In the genomic region with DNA sequence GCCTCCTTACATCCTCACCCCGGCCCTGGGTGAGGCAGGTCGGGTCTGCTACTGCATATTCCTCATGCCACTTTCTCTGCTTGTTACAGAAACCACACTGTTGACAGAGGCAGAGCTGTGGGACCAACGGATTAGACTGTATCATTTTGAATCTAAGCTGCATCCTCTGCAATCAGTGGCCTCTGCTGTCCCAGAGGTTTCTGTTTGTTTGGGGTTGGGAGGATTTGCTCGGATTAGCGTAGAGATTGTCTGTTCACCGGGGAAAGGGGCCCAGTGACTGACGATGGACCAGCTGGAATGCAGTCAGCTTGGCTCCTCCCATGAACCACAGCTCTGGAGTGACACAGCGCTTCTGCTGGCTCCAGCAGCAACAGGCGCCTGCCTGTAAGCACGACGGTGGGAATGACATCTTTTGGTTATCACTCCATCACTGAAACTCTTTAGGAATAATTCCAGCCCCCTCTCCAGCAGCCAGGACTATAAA, we compare ENCODE assay signal across 8 cellular contexts. TPM values are rescaled to one million over a fixed set of nuclear protein-coding genes. Genes with fewer than 3 reads are reported as not detected.
DNase-seq lines count a peak whose midpoint lies in the region; ATAC-seq and TF ChIP-seq lines count a peak whose summit lies in the region.

No MANE protein-coding gene starts in this region.

- no peak for TF ChIP-seq RAD21 in SK-N-SH (IDR thresholded peaks at IDR 0.05; ENCODE audit: low read length)

- H4K20me1 ChIP-seq in SK-N-SH (ENCODE audit: insufficient read depth), result no peaks in the 10 kb centered on the region

- no peaks in the 10 kb centered on the region for H3K9me2 ChIP-seq in SK-N-SH

- H3K4me1 ChIP-seq in SK-N-SH (ENCODE audit: control insufficient read depth in 1 of 2, insufficient read depth in 2 of 2, low read depth in 1 of 2, low read length in 1 of 2) (peaks cover 4 to 39% of the 10 kb centered on the region in 2 experiments), left ventricle myocardium inferior (peaks cover 26% of the 10 kb centered on the region)

- peaks cover 29% of the 10 kb centered on the region for H3F3A ChIP-seq in SK-N-SH (replicated peaks; ENCODE audit: insufficient read depth)

- in situ Hi-C loops in GM13977 (cut with MboI; ENCODE audit: low pct_unique_long_range_greater_than_20kb, low sequenced_read_pairs, unreplicated experiment), result no loop called here

- POLR2A ChIA-PET in SK-N-SH (lab: Yijun Ruan, JAX), result no interaction called here

- 6% methylated on average over 11 of the region's 11 CpGs for WGBS in SK-N-SH (ENCODE audit: low lambda C conversion rate)

- peak overlapping the region; percentile 86; the same call in 1 of the 2 replicates for H2AFZ ChIP-seq in SK-N-SH (ENCODE audit: low read depth)

- H3K27ac ChIP-seq in SK-N-SH (ENCODE audit: low read depth in 2 of 2, low read length in 1 of 2), result peak overlapping the region in 1 of 2 experiments; percentile 85; a peak in 2 of 4 replicates
- H3K27ac ChIP-seq in left ventricle myocardium inferior (replicated peaks), result peak overlapping the region; percentile 81

- DNase-seq in H4 (ENCODE audit: low spot score), result peak; percentile 91
- DNase-seq in SK-N-SH, result peak; percentile 44
- DNase-seq in left ventricle myocardium inferior, result peak; percentile 72
- peak; percentile 76 for DNase-seq in retina
- no peak for DNase-seq in GM13977 (ENCODE audit: low spot score)
- no peak for DNase-seq in activated T-cell treated with anti-CD3 and anti-CD28 coated beads, Interleukin-2, amount 50 U/mL, for 1 hour

- no peaks in the 10 kb centered on the region for H3K36me3 ChIP-seq in SK-N-SH (replicated peaks in 1 of 2; ENCODE audit: control insufficient read depth in 1 of 2, insufficient read depth in 2 of 2, low read length in 1 of 2)
- H3K36me3 ChIP-seq in left ventricle myocardium inferior, result no peaks in the 10 kb centered on the region

- TF ChIP-seq EP300 in SK-N-SH (IDR thresholded peaks at IDR 0.05; ENCODE audit: borderline replicate concordance in 1 of 2, low read depth in 1 of 2, low read length in 1 of 2), result peak in 1 of 2 experiments; percentile 73; a peak in 2 of 4 replicates

- H3K9ac ChIP-seq in SK-N-SH, result peak overlapping the region; percentile 58; the same call in 1 of the 2 replicates

- H3K4me3 ChIP-seq in SK-N-SH (ENCODE audit: low read depth in 2 of 2, low read length in 1 of 2), result no peak overlapping the region
- no peak overlapping the region for H3K4me3 ChIP-seq in left ventricle myocardium inferior

- no peaks in the 10 kb centered on the region for H3K79me2 ChIP-seq in SK-N-SH (ENCODE audit: insufficient read depth)

- H3K9me3 ChIP-seq in SK-N-SH, result no peaks in the 10 kb centered on the region
- H3K9me3 ChIP-seq in left ventricle myocardium inferior (replicated peaks), result no peaks in the 10 kb centered on the region

- CTCF ChIA-PET in SK-N-SH (lab: Yijun Ruan, JAX), result interaction anchor here (0.7 to 0.8 kb wide), 2 partner anchors 417 to 435 kb away, joined by 3 read pairs; no protein-coding TSS in a partner anchor

- peak overlapping the region; percentile 64 for H3K4me2 ChIP-seq in SK-N-SH

- intact Hi-C loops in left ventricle myocardium inferior (cut with micrococcal nuclease), result no loop called here

- TF ChIP-seq CTCF in SK-N-SH (IDR thresholded peaks at IDR 0.05) (no peak), left ventricle myocardium inferior (IDR thresholded peaks at IDR 0.05; ENCODE audit: borderline replicate concordance) (peak; percentile 12), GM13977 (IDR thresholded peaks at IDR 0.05; ENCODE audit: extremely low read depth, insufficient read depth, missing control alignments) (no peak)

- H3K27me3 ChIP-seq in SK-N-SH (ENCODE audit: insufficient read depth), result no peaks in the 10 kb centered on the region
- H3K27me3 ChIP-seq in left ventricle myocardium inferior (ENCODE audit: low read depth), result no peaks in the 10 kb centered on the region

- ATAC-seq in HG03565 (IDR thresholded peaks at IDR 0.05; ENCODE audit: unreplicated experiment) (no peak), GM19467 (IDR thresholded peaks at IDR 0.05; ENCODE audit: unreplicated experiment) (no peak)

TF ChIP-seq in SK-N-SH, 30 proteins besides CTCF, POLR2A, EP300 and RAD21 (continues in another document):
- TF ChIP-seq NRF1 (IDR thresholded peaks at IDR 0.05; ENCODE audit: low read depth, low read length), result no peak
- no peak for TF ChIP-seq RCOR1 (IDR thresholded peaks at IDR 0.05; ENCODE audit: low read length)
- TF ChIP-seq ELF1 (IDR thresholded peaks at IDR 0.05), result no peak
- TF ChIP-seq, protein P1, sequence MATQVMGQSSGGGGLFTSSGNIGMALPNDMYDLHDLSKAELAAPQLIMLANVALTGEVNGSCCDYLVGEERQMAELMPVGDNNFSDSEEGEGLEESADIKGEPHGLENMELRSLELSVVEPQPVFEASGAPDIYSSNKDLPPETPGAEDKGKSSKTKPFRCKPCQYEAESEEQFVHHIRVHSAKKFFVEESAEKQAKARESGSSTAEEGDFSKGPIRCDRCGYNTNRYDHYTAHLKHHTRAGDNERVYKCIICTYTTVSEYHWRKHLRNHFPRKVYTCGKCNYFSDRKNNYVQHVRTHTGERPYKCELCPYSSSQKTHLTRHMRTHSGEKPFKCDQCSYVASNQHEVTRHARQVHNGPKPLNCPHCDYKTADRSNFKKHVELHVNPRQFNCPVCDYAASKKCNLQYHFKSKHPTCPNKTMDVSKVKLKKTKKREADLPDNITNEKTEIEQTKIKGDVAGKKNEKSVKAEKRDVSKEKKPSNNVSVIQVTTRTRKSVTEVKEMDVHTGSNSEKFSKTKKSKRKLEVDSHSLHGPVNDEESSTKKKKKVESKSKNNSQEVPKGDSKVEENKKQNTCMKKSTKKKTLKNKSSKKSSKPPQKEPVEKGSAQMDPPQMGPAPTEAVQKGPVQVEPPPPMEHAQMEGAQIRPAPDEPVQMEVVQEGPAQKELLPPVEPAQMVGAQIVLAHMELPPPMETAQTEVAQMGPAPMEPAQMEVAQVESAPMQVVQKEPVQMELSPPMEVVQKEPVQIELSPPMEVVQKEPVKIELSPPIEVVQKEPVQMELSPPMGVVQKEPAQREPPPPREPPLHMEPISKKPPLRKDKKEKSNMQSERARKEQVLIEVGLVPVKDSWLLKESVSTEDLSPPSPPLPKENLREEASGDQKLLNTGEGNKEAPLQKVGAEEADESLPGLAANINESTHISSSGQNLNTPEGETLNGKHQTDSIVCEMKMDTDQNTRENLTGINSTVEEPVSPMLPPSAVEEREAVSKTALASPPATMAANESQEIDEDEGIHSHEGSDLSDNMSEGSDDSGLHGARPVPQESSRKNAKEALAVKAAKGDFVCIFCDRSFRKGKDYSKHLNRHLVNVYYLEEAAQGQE (IDR thresholded peaks at IDR 0.05; ENCODE audit: low read depth, low read length), result 0 out of 2 replicates have a peak, but pooled peaks have one; percentile 23
- peak; percentile 55; the same call in 1 of the 2 replicates for TF ChIP-seq NFIC (IDR thresholded peaks at IDR 0.05; ENCODE audit: borderline replicate concordance)
- no peak for TF ChIP-seq RFX5 (IDR thresholded peaks at IDR 0.05; ENCODE audit: low read length)
- TF ChIP-seq RXRA (IDR thresholded peaks at IDR 0.05; ENCODE audit: borderline replicate concordance, low read depth), result peak; percentile 26; the same call in 1 of the 2 replicates
- TF ChIP-seq TCF12 (IDR thresholded peaks at IDR 0.05), result peak; percentile 76
- TF ChIP-seq JUND (IDR thresholded peaks at IDR 0.05), result peak; percentile 45; the same call in 1 of the 2 replicates
- TF ChIP-seq, protein P2, sequence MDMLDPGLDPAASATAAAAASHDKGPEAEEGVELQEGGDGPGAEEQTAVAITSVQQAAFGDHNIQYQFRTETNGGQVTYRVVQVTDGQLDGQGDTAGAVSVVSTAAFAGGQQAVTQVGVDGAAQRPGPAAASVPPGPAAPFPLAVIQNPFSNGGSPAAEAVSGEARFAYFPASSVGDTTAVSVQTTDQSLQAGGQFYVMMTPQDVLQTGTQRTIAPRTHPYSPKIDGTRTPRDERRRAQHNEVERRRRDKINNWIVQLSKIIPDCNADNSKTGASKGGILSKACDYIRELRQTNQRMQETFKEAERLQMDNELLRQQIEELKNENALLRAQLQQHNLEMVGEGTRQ (IDR thresholded peaks at IDR 0.05; ENCODE audit: borderline replicate concordance, low read depth, low read length), result no peak
- TF ChIP-seq FOSL2 (IDR thresholded peaks at IDR 0.05; ENCODE audit: borderline replicate concordance, low read depth), result peak; percentile 34
- peak; percentile 31; the same call in 1 of the 2 replicates for TF ChIP-seq SIN3A (IDR thresholded peaks at IDR 0.05; ENCODE audit: borderline replicate concordance, low read depth, low read length)
- TF ChIP-seq, protein P3, sequence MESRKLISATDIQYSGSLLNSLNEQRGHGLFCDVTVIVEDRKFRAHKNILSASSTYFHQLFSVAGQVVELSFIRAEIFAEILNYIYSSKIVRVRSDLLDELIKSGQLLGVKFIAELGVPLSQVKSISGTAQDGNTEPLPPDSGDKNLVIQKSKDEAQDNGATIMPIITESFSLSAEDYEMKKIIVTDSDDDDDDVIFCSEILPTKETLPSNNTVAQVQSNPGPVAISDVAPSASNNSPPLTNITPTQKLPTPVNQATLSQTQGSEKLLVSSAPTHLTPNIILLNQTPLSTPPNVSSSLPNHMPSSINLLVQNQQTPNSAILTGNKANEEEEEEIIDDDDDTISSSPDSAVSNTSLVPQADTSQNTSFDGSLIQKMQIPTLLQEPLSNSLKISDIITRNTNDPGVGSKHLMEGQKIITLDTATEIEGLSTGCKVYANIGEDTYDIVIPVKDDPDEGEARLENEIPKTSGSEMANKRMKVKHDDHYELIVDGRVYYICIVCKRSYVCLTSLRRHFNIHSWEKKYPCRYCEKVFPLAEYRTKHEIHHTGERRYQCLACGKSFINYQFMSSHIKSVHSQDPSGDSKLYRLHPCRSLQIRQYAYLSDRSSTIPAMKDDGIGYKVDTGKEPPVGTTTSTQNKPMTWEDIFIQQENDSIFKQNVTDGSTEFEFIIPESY (IDR thresholded peaks at IDR 0.05; ENCODE audit: borderline replicate concordance, low read depth), result no peak
- no peak for TF ChIP-seq SMC3 (IDR thresholded peaks at IDR 0.05; ENCODE audit: low read depth, low read length)
- no peak for TF ChIP-seq FOXM1 (IDR thresholded peaks at IDR 0.05; ENCODE audit: low read depth)
- TF ChIP-seq YY1 (IDR thresholded peaks at IDR 0.05; ENCODE audit: low read depth), result no peak

RNA-seq across cellular contexts. Expression of a gene that starts 37.3 kb away (rescaled TPM):
- total RNA-seq in H4 (2014; rRNA removed; shearing (Covaris generic)), result not detected in 2 replicates
- 1.9 and 2.2 TPM in 2 replicates for polyA plus RNA-seq in SK-N-SH (2012; rRNA removed)
- 0.91 and 2.0 TPM in 2 replicates for polyA plus RNA-seq in SK-N-SH (2012; cell fraction: cytosol; rRNA removed)
- 1.2 and 2.4 TPM in 2 replicates for polyA plus RNA-seq in SK-N-SH (2012; cell fraction: nucleus; rRNA removed)
- 2.5 TPM for total RNA-seq in left ventricle myocardium inferior

Comparison
In these comparisons a context has a peak if more than half of its experiments do, and no peak if none do; other contexts are left out.
1. DNase-seq: peak in H4 (single experiment), SK-N-SH (single experiment), left ventricle myocardium inferior (single experiment) and retina (single experiment); none in GM13977 (single experiment) and activated T-cell treated with anti-CD3 and anti-CD28 coated beads, Interleukin-2, amount 50 U/mL, for 1 hour (single experiment).